In the genomic region with DNA sequence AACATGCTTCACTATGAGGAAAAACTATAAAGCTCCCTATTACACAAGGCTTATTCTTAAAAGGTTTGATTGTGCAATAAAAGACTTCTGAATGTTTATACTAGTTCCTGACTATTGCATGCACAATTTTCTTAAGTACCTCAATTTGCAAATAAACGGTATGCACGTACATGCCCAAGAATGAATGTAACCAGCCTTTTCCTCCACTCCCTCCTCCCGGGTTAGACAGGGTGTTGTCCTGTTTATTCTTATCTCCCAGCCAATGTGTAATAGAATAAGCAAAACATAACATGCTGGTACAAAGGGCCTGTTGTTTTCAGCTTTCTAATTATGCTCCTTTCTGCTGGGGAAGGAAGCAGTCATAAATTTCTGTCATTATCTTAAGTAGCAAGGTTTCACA, we compare ENCODE assay signal across 9 cellular contexts.
DNase-seq lines count a peak whose midpoint lies in the region; ATAC-seq and TF ChIP-seq lines count a peak whose summit lies in the region.
"Had no signal": no experiment of that assay in that cellular context is flagged by ENCODE, and none has a peak within 500 bp of the region (broad histone marks: within the 10 kb centered on the region; RNA-seq: fewer than 3 reads in every experiment).

No MANE protein-coding gene starts in this region.

- peaks cover 0 to 14% (median 2%) of the 10 kb centered on the region in 4 donors for H3K4me1 ChIP-seq in Peyer's patch
- peaks cover 0 to 28% (median 9%) of the 10 kb centered on the region in 6 donors for H3K4me1 ChIP-seq in spleen

- H3K36me3 ChIP-seq in Peyer's patch (peaks cover 0 to 10% (median 0%) of the 10 kb centered on the region in 3 donors), spleen (peaks cover 0 to 49% (median 9%) of the 10 kb centered on the region in 6 donors)

- H3K9me3 ChIP-seq in Peyer's patch (no peaks in the 10 kb centered on the region), spleen (no peaks in the 10 kb centered on the region)

- TF ChIP-seq POLR2A in Peyer's patch (IDR thresholded peaks at IDR 0.05) (no peak), spleen (IDR thresholded peaks at IDR 0.05) (no peak)

- 11 to 35% (median 19%) methylated on average over 3 of the region's 3 CpGs for WGBS in spleen, 5 donors

- H3K27me3 ChIP-seq in Peyer's patch (no peaks in the 10 kb centered on the region), spleen (replicated peaks in 1 of 7) (no peaks in the 10 kb centered on the region)

- intact Hi-C loops in spleen (cut with DNase I; ENCODE audit: low total_unique reads): no loop called here

- ATAC-seq in GM18868 (IDR thresholded peaks at IDR 0.05; ENCODE audit: unreplicated experiment) (no peak), GM19467 (IDR thresholded peaks at IDR 0.05; ENCODE audit: unreplicated experiment) (no peak)

- DNase-seq in HFF-Myc (ENCODE audit: extremely low read depth, low read depth) (peak; percentile 45), Peyer's patch (peak in 1 of 3 donors; percentile 50), globus pallidus (ENCODE audit: low spot score) (peak; percentile 60), spleen (no peak), activated gamma-delta T cell treated with Interleukin-2 at 50 U/mL for 16 hours (no peak)
- DNase-seq in activated naive CD4-positive, alpha-beta T cell treated with Interleukin-2 at 50 U/mL for 16 hours: no peak
- DNase-seq: stimulated activated CD4-positive, alpha-beta T cell treated with anti-CD3 and anti-CD28 coated beads, Interleukin-15, amount 100 ng/mL, for 24 hours had no signal

- peak overlapping the region in 3 of 4 donors; percentile 12 to 51 (median 20) for H3K27ac ChIP-seq in Peyer's patch
- peak overlapping the region in 5 of 8 donors; percentile 1 to 47 (median 12) for H3K27ac ChIP-seq in spleen

- H3K4me3 ChIP-seq in HFF-Myc (replicated peaks; ENCODE audit: low read depth, low read length) (no peak overlapping the region), Peyer's patch (no peak overlapping the region), spleen (no peak overlapping the region)

- TF ChIP-seq CTCF in HFF-Myc (IDR thresholded peaks at IDR 0.05; ENCODE audit: low read depth, low read length, missing control alignments) (no peak), Peyer's patch (IDR thresholded peaks at IDR 0.05) (no peak), spleen (IDR thresholded peaks at IDR 0.05 in 8 of 11, conservative IDR thresholded peaks at IDR 0.05 in 3 of 11) (no peak)

Comparison
In these comparisons a context has a peak if more than half of its experiments do, and no peak if none do; other contexts are left out.
1. DNase-seq: peak in HFF-Myc (single experiment) and globus pallidus (single experiment); none in spleen (single experiment), activated gamma-delta T cell treated with Interleukin-2 at 50 U/mL for 16 hours (single experiment) and activated naive CD4-positive, alpha-beta T cell treated with Interleukin-2 at 50 U/mL for 16 hours (single experiment).